Comparison of ENCODE assay signal across 39 cellular contexts in the genomic region with DNA sequence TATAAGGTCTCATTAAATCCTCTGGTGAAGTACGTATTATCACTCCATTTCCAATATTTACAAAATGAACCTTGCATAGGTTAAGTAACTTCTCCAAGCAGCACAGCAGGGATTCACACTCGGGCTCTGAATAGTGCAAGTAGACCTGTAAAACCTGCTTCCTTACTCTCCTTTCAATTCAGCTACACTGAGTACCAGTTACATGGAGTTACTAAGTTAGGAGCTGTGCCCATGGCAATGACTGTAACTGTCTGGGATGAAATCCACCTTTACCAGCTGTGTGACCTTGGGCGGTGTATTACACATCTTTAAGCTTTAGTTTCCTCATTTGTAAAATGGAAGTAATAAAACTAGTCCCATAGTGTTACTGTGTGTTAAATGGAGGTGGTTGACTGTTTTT. TPM values are rescaled to one million over a fixed set of nuclear protein-coding genes. Genes with fewer than 3 reads are reported as not detected.
"Had no signal": no experiment of that assay in that cellular context is flagged by ENCODE, and none has a peak within 500 bp of the region (broad histone marks: within the 10 kb centered on the region; RNA-seq: fewer than 3 reads in every experiment).

No MANE protein-coding gene starts in this region.

- ATAC-seq: activated CD4-positive, alpha-beta T cell treated with anti-CD3 and anti-CD28 coated beads for 36 hours; left lung; lower lobe of right lung; natural killer cell; stimulated activated naive CD8-positive, alpha-beta T cell treated with anti-CD3 and anti-CD28 coated beads, Interleukin-15, Interleukin-2, amounts not matched to agents 100 U/mL and 50 U/mL, for 24 hours had no signal

- H3K9me3 ChIP-seq: adrenal gland, heart right ventricle, left lung, lower lobe of right lung, right lobe of liver, thoracic aorta, vagina had no signal

- H3K27ac Mint-ChIP-seq: activated CD4-positive, alpha-beta T cell treated with anti-CD3 and anti-CD28 coated beads for 36 hours; activated naive CD4-positive, alpha-beta T cell treated with anti-CD3 and anti-CD28 coated beads for 36 hours; activated naive CD8-positive, alpha-beta T cell treated with anti-CD3 and anti-CD28 coated beads for 36 hours; activated T-helper 1 cell treated with anti-CD3 and anti-CD28 coated beads, Interleukin-12 subunit alpha, Interleukin-12 subunit beta, Interleukin-2, Interleukin-4 antibody, amounts not matched to agents 30 ng/mL and 10 ng/mL and 1 ng/mL, durations not matched to agents 14 hours and 24 hours and 36 hours; natural killer cell; neural progenitor cell; T-helper 2 cell treated with Interferon-gamma antibody and Interleukin-4, amounts not matched to agents 5 μg/mL and 100 μg/mL, for 36 hours; type B pancreatic cell had no signal

- H3K4me3 ChIP-seq: adrenal gland, cardiac muscle cell, coronary artery, dorsolateral prefrontal cortex, heart right ventricle, left lung, lower lobe of right lung, neural progenitor cell, right lobe of liver, thoracic aorta, vagina had no signal

- H3K27me3 Mint-ChIP-seq: activated CD4-positive, alpha-beta T cell treated with anti-CD3 and anti-CD28 coated beads for 36 hours; activated naive CD8-positive, alpha-beta T cell treated with anti-CD3 and anti-CD28 coated beads for 36 hours; brain; type B pancreatic cell had no signal

- H3K27me3 ChIP-seq: adrenal gland, cardiac muscle cell, dorsolateral prefrontal cortex, heart right ventricle, left lung, neural progenitor cell, right lobe of liver, vagina had no signal

- H3K4me1 ChIP-seq: neural progenitor cell had no signal

- H3K4me3 Mint-ChIP-seq: activated CD4-positive, alpha-beta T cell treated with anti-CD3 and anti-CD28 coated beads for 36 hours; activated naive CD4-positive, alpha-beta T cell treated with anti-CD3 and anti-CD28 coated beads for 36 hours; activated naive CD8-positive, alpha-beta T cell treated with anti-CD3 and anti-CD28 coated beads for 36 hours; activated T-helper 1 cell treated with anti-CD3 and anti-CD28 coated beads, Interleukin-12 subunit alpha, Interleukin-12 subunit beta, Interleukin-2, Interleukin-4 antibody, amounts not matched to agents 30 ng/mL and 10 ng/mL and 1 ng/mL, durations not matched to agents 14 hours and 24 hours and 36 hours; brain; natural killer cell; neural progenitor cell; T-helper 2 cell treated with Interferon-gamma antibody and Interleukin-4, amounts not matched to agents 5 μg/mL and 100 μg/mL, for 36 hours; type B pancreatic cell had no signal

- H3K27ac ChIP-seq: adrenal gland, cardiac muscle cell, coronary artery, dorsolateral prefrontal cortex, heart right ventricle, left lung, lower lobe of right lung, neural progenitor cell, right lobe of liver, thoracic aorta, vagina had no signal

- H3K9me3 Mint-ChIP-seq: activated naive CD4-positive, alpha-beta T cell treated with anti-CD3 and anti-CD28 coated beads for 36 hours; activated naive CD8-positive, alpha-beta T cell treated with anti-CD3 and anti-CD28 coated beads for 36 hours; activated T-helper 1 cell treated with anti-CD3 and anti-CD28 coated beads, Interleukin-12 subunit alpha, Interleukin-12 subunit beta, Interleukin-2, Interleukin-4 antibody, amounts not matched to agents 30 ng/mL and 10 ng/mL and 1 ng/mL, durations not matched to agents 14 hours and 24 hours and 36 hours; brain; natural killer cell; neural progenitor cell; T-helper 2 cell treated with Interferon-gamma antibody and Interleukin-4, amounts not matched to agents 5 μg/mL and 100 μg/mL, for 36 hours; type B pancreatic cell had no signal

- H3K36me3 Mint-ChIP-seq: natural killer cell had no signal

- H3K36me3 ChIP-seq: adrenal gland, thoracic aorta, vagina had no signal

- H3K4me1 Mint-ChIP-seq: activated CD4-positive, alpha-beta T cell treated with anti-CD3 and anti-CD28 coated beads for 36 hours; activated naive CD8-positive, alpha-beta T cell treated with anti-CD3 and anti-CD28 coated beads for 36 hours; natural killer cell; neural progenitor cell had no signal

- DNase-seq: activated CD4-positive, alpha-beta T cell treated with anti-CD3 and anti-CD28 coated beads for 36 hours; activated CD4-positive, alpha-beta T cell treated with anti-CD3 and anti-CD28 coated beads, Interleukin-2, amount 50 U/mL, for 4 hours; activated CD4-positive, CD25-positive, alpha-beta regulatory T cell; activated CD8-positive, alpha-beta memory T cell treated with anti-CD3 and anti-CD28 coated beads, Interleukin-2, amount 50 U/mL, for 4 hours; activated effector memory CD4-positive, alpha-beta T cell treated with anti-CD3 and anti-CD28 coated beads, Interleukin-2, amount 50 U/mL, for 16 hours; activated naive CD4-positive, alpha-beta T cell treated with anti-CD3 and anti-CD28 coated beads for 36 hours; activated naive CD8-positive, alpha-beta T cell treated with anti-CD3 and anti-CD28 coated beads for 36 hours; activated T-cell treated with anti-CD3 and anti-CD28 coated beads, Interleukin-2, amount 50 U/mL, for 1 hour; aorta; cerebellar nuclear complex; dorsolateral prefrontal cortex; effector memory CD4-positive, alpha-beta T cell; foreskin fibroblast; heart right ventricle; kidney glomerular epithelial cell; left lung; lower lobe of right lung; mesenchymal stem cell; natural killer cell; occipital lobe; right lobe of liver; stimulated activated CD4-positive, alpha-beta T cell treated with anti-CD3 and anti-CD28 coated beads, Interleukin-12 subunit alpha, Interleukin-12 subunit beta, amount 100 ng/mL, for 4 hours; stimulated activated CD4-positive, alpha-beta T cell treated with anti-CD3 and anti-CD28 coated beads, Interleukin-4, amount 100 ng/mL, for 1 hour; stimulated activated naive CD8-positive, alpha-beta T cell treated with anti-CD3 and anti-CD28 coated beads, Interleukin-15, Interleukin-2, amounts not matched to agents 100 U/mL and 50 U/mL, for 24 hours; T-helper 1 cell had no signal

RNA-seq across cellular contexts. Expression of a gene that starts 21.4 kb away (rescaled TPM):
- total RNA-seq: activated CD4-positive, alpha-beta T cell treated with anti-CD3 and anti-CD28 coated beads for 36 hours; activated CD8-positive, alpha-beta memory T cell treated with anti-CD3 and anti-CD28 coated beads for 36 hours; activated naive CD8-positive, alpha-beta T cell treated with anti-CD3 and anti-CD28 coated beads for 36 hours; activated T-helper 1 cell treated with anti-CD3 and anti-CD28 coated beads, Interleukin-12 subunit alpha, Interleukin-12 subunit beta, Interleukin-2, Interleukin-4 antibody, amounts not matched to agents 30 ng/mL and 10 ng/mL and 1 ng/mL, durations not matched to agents 14 hours and 24 hours and 36 hours; adrenal gland; aorta; cardiac muscle cell; dorsolateral prefrontal cortex; glomerular endothelial cell; heart right ventricle; left lung; lower lobe of right lung; natural killer cell; occipital lobe; right lobe of liver; skeletal muscle tissue; thoracic aorta; vagina had no signal
- polyA plus RNA-seq: adrenal gland, aorta, cardiac muscle cell, esophagus, heart right ventricle had no signal
